19 cellular contexts compared by ENCODE assay signal in genomic region chr2:219426534-219427136, GRCh38. TPM values are rescaled to one million over a fixed set of nuclear protein-coding genes. Genes with fewer than 3 reads are reported as not detected.
DNase-seq lines count a peak whose midpoint lies in the region; ATAC-seq and TF ChIP-seq lines count a peak whose summit lies in the region.
"Had no signal": no experiment of that assay in that cellular context is flagged by ENCODE, and none has a peak within 500 bp of the region (broad histone marks: within the 10 kb centered on the region; RNA-seq: fewer than 3 reads in every experiment).

No MANE protein-coding gene starts in this region.

- H3K9ac ChIP-seq in H9 (ENCODE audit: extremely low read depth, insufficient read length, low read length) (no peak overlapping the region), skeletal muscle tissue (ENCODE audit: low read depth in 1 of 3, low read length in 3 of 3) (peak overlapping the region in 1 of 3 donors; percentile 16)
- H3K9ac ChIP-seq: BLaER1 treated with 17β-estradiol and CSF1 and Interleukin-3, amounts not matched to agents 10 nM and 100 nM had no signal

- DNase-seq in H9 (peak; percentile 23), esophagus squamous epithelium (lab: John Stamatoyannopoulos, UW) (no peak), right cardiac atrium (no peak), AG08396 (ENCODE audit: low spot score) (no peak)
- no peak for DNase-seq in central memory CD4-positive, alpha-beta T cell
- DNase-seq: DMS 273 treated with DMSO at 0.1 percent for 48 hours, GDM1, IMR-90, Karpas-422, MG63, NCI-H1092, NCI-H146, NCI-H2081, NCI-H524 treated with DMSO at 0.1 percent for 48 hours had no signal

- H4K91ac ChIP-seq in H9 (ENCODE audit: insufficient read length, low read depth, low read length): no peak overlapping the region

- WGBS in H9 (ENCODE audit: extremely low coverage, insufficient read length, low lambda C conversion rate): no CpG with 5 or more reads among the region's 7 CpGs
- WGBS in esophagus squamous epithelium, 2 donors: 72 to 76% methylated on average over 6 to 7 of the region's 7 CpGs
- WGBS in right cardiac atrium: 84% methylated on average over 7 of the region's 7 CpGs

- H3K4ac ChIP-seq in H9 (ENCODE audit: low read depth, low read length): no peak overlapping the region

- H3K27me3 ChIP-seq in H9 (ENCODE audit: insufficient read depth, low read length) (no peaks in the 10 kb centered on the region), esophagus squamous epithelium (peaks cover 0 to 16% (median 0%) of the 10 kb centered on the region in 4 donors), right cardiac atrium (ENCODE audit: control insufficient read depth, insufficient read depth) (no peaks in the 10 kb centered on the region), skeletal muscle tissue (ENCODE audit: control insufficient read depth in 3 of 3, insufficient read depth in 3 of 3, low read length in 3 of 3) (no peaks in the 10 kb centered on the region)
- H3K27me3 ChIP-seq: BLaER1 treated with 17β-estradiol and CSF1 and Interleukin-3, amounts not matched to agents 10 nM and 100 nM; MG63 had no signal

- no peaks in the 10 kb centered on the region for H3K79me1 ChIP-seq in H9 (ENCODE audit: insufficient read depth, low read depth, low read length, poor library complexity, severe bottlenecking)

- H3K14ac ChIP-seq in H9 (ENCODE audit: insufficient read depth, low read length): no peak overlapping the region; the same call in 1 of the 2 replicates

- no peak overlapping the region for H2AFZ ChIP-seq in H9 (ENCODE audit: low read length)

- intact Hi-C loops in esophagus squamous epithelium (cut with DNase I): no loop called here
- intact Hi-C loops in right cardiac atrium (cut with DNase I): no loop called here

- no peak overlapping the region for H4K5ac ChIP-seq in H9 (ENCODE audit: insufficient read length, low read depth, low read length)

- no peaks in the 10 kb centered on the region for H3K4me1 ChIP-seq in H9 (ENCODE audit: insufficient read depth, low read length)
- H3K4me1 ChIP-seq in esophagus squamous epithelium: peaks cover 0 to 13% (median 0%) of the 10 kb centered on the region in 3 donors
- H3K4me1 ChIP-seq in right cardiac atrium (ENCODE audit: control insufficient read depth, insufficient read depth, low read length): no peaks in the 10 kb centered on the region
- peaks cover 27 to 58% (median 45%) of the 10 kb centered on the region in 3 donors for H3K4me1 ChIP-seq in skeletal muscle tissue (ENCODE audit: control insufficient read depth in 3 of 3, insufficient read depth in 3 of 3, low read length in 3 of 3)

- H3K4me1 Mint-ChIP-seq in H9: peaks cover 2 to 12% of the 10 kb centered on the region in 2 experiments; a peak in 3 of 4 replicates

- no peak for TF ChIP-seq CTCF in H9 (conservative IDR thresholded peaks at IDR 0.05)
- TF ChIP-seq CTCF in esophagus squamous epithelium (IDR thresholded peaks at IDR 0.05): no peak

- H3K27ac ChIP-seq in H9 (ENCODE audit: insufficient read length, low read depth, low read length): no peak overlapping the region
- H3K27ac ChIP-seq in esophagus squamous epithelium: peak overlapping the region in 3 of 4 donors; percentile 53 to 86 (median 72)
- peak overlapping the region; percentile 18 for H3K27ac ChIP-seq in right cardiac atrium (ENCODE audit: low read length)
- H3K27ac ChIP-seq in skeletal muscle tissue (ENCODE audit: low read depth, low read length): peak overlapping the region; percentile 49
- H3K27ac ChIP-seq: BLaER1 treated with 17β-estradiol and CSF1 and Interleukin-3, amounts not matched to agents 10 nM and 100 nM had no signal

- no peaks in the 10 kb centered on the region for H4K20me1 ChIP-seq in H9 (ENCODE audit: control insufficient read depth, insufficient read depth, insufficient read length)
- H4K20me1 ChIP-seq: BLaER1 treated with 17β-estradiol and CSF1 and Interleukin-3, amounts not matched to agents 10 nM and 100 nM had no signal

- H3K36me3 ChIP-seq in esophagus squamous epithelium (no peaks in the 10 kb centered on the region), skeletal muscle tissue (ENCODE audit: control insufficient read depth in 3 of 3, insufficient read depth in 3 of 3, low read length in 3 of 3) (peaks cover 38 to 42% (median 38%) of the 10 kb centered on the region in 3 donors)
- H3K36me3 ChIP-seq: BLaER1 treated with 17β-estradiol and CSF1 and Interleukin-3, amounts not matched to agents 10 nM and 100 nM; MG63 had no signal

- no peak for TF ChIP-seq POLR2A in esophagus squamous epithelium (IDR thresholded peaks at IDR 0.05)

- no peak overlapping the region for H3K4me2 ChIP-seq in H9 (ENCODE audit: insufficient read depth, insufficient read length, low read length)
- H3K4me2 ChIP-seq: BLaER1 treated with 17β-estradiol and CSF1 and Interleukin-3, amounts not matched to agents 10 nM and 100 nM had no signal

- H3K23me2 ChIP-seq in H9 (ENCODE audit: insufficient read length, low read depth, low read length, poor library complexity, severe bottlenecking): no peaks in the 10 kb centered on the region

- no peak overlapping the region for H2AK5ac ChIP-seq in H9 (ENCODE audit: insufficient read length, low read length)

- H2BK15ac ChIP-seq in H9 (ENCODE audit: low read depth, low read length): no peak overlapping the region

- H3K27me3 Mint-ChIP-seq in H9 (ENCODE audit: low read depth): peaks cover 23% of the 10 kb centered on the region

- no peaks in the 10 kb centered on the region; a peak in 1 of 5 replicates for H3K9me3 Mint-ChIP-seq in H9

- H3K18ac ChIP-seq in H9 (ENCODE audit: insufficient read length, low read depth, low read length): no peak overlapping the region

- H3K27ac Mint-ChIP-seq in H9: peak overlapping the region in 1 of 3 experiments; percentile 77; a peak in 1 of 7 replicates

- H2BK12ac ChIP-seq in H9 (ENCODE audit: insufficient read length, low read depth, low read length): no peak overlapping the region

- H3K4me3 ChIP-seq in esophagus squamous epithelium (no peak overlapping the region), right cardiac atrium (ENCODE audit: low read length) (no peak overlapping the region), skeletal muscle tissue (ENCODE audit: low read length in 3 of 3) (no peak overlapping the region)
- H3K4me3 ChIP-seq: BLaER1 treated with 17β-estradiol and CSF1 and Interleukin-3, amounts not matched to agents 10 nM and 100 nM; MG63 had no signal

- no peaks in the 10 kb centered on the region; a peak in 1 of 7 replicates for H3K36me3 Mint-ChIP-seq in H9 (ENCODE audit: insufficient read depth in 1 of 3, low read depth in 3 of 3)

- no peaks in the 10 kb centered on the region for H3K9me3 ChIP-seq in H9 (ENCODE audit: control insufficient read depth, low read depth, low read length)
- H3K9me3 ChIP-seq in esophagus squamous epithelium: no peaks in the 10 kb centered on the region
- H3K9me3 ChIP-seq in right cardiac atrium (ENCODE audit: control insufficient read depth, low read length): no peaks in the 10 kb centered on the region
- H3K9me3 ChIP-seq in skeletal muscle tissue (ENCODE audit: control insufficient read depth in 3 of 3, low read length in 3 of 3): no peaks in the 10 kb centered on the region
- H3K9me3 ChIP-seq: BLaER1 treated with 17β-estradiol and CSF1 and Interleukin-3, amounts not matched to agents 10 nM and 100 nM; MG63 had no signal

- H3K4me3 Mint-ChIP-seq in H9: no peak overlapping the region

- ATAC-seq in right cardiac atrium (peak in 1 of 2 donors; percentile 2), GM18520 (IDR thresholded peaks at IDR 0.05; ENCODE audit: unreplicated experiment) (no peak)
- ATAC-seq: Panc1 had no signal

- no peak overlapping the region for H2BK120ac ChIP-seq in H9 (ENCODE audit: low read depth, low read length, poor library complexity, severe bottlenecking)

- H3K23ac ChIP-seq in H9 (ENCODE audit: insufficient read length, low read depth, low read length): no peak overlapping the region

- H3T11ph ChIP-seq in H9 (ENCODE audit: low read length): no peak overlapping the region

- H4K8ac ChIP-seq in H9 (replicated peaks; ENCODE audit: insufficient read length, low read depth, low read length): no peak overlapping the region

- H3K56ac ChIP-seq in H9 (ENCODE audit: insufficient read length, low read depth, low read length): no peak overlapping the region

- H2BK5ac ChIP-seq in H9 (ENCODE audit: insufficient read length, low read length): no peak overlapping the region

- no peak overlapping the region for H2BK20ac ChIP-seq in H9 (ENCODE audit: low read depth, low read length, poor library complexity, severe bottlenecking)

- no peaks in the 10 kb centered on the region for H3K79me2 ChIP-seq in H9 (ENCODE audit: insufficient read depth, low read length)

RNA-seq across cellular contexts. Expression of gene SPEG, which starts 8.0 kb away (rescaled TPM):
- 23.7 and 25.2 TPM in 2 replicates for total RNA-seq in H9 (2021)
- total RNA-seq in esophagus squamous epithelium: 10 to 100 TPM in 1 of 4 donors, 1 to 10 TPM in 3; 3.8 to 29.0 (median 5.0) TPM
- 100 to 1,000 TPM; 122 to 176 (median 159) TPM for total RNA-seq in right cardiac atrium
- 85.5 TPM for polyA plus RNA-seq in right cardiac atrium
- total RNA-seq in skeletal muscle tissue: 95.5 TPM

RNA-seq across cellular contexts. Expression of gene DES, which starts 8.5 kb away (rescaled TPM):
- 3.0 and 4.6 TPM in 2 replicates for total RNA-seq in H9 (2021)
- 1,000 to 10,000 TPM in 1 of 4 donors, 100 to 1,000 TPM in 3; 120 to 2,698 (median 303) TPM for total RNA-seq in esophagus squamous epithelium
- over 10,000 TPM in 1 of 4 donors, 1,000 to 10,000 TPM in 3; 6,970 to 10,932 (median 7,338) TPM for total RNA-seq in right cardiac atrium
- polyA plus RNA-seq in right cardiac atrium: 9,146 TPM
- total RNA-seq in skeletal muscle tissue: 3,588 TPM
- total RNA-seq: HT1080 had no signal

RNA-seq across cellular contexts. Expression of gene DNPEP, which starts 38.9 kb away (rescaled TPM):
- total RNA-seq in H9 (2021) (60.9 and 63.5 TPM in 2 replicates), esophagus squamous epithelium (10 to 100 TPM; 36.7 to 82.4 (median 39.5) TPM), right cardiac atrium (10 to 100 TPM; 42.2 to 58.8 (median 56.2) TPM), skeletal muscle tissue (25.1 TPM)
- 50.0 TPM for polyA plus RNA-seq in right cardiac atrium

Comparison
In these comparisons a context has a peak if more than half of its experiments do, and no peak if none do; other contexts are left out.
1. RNA of gene DES, which starts 8.5 kb away (total RNA-seq): 6,970 to 10,932 TPM in right cardiac atrium, 3,588 TPM in skeletal muscle tissue (single experiment) and 120 to 2,698 TPM in esophagus squamous epithelium; 3.0 to 4.6 TPM in H9; every median in the first group is over 10 times any median in the second.